Comparison of ENCODE assay signal across 2 cellular contexts in the genomic region with DNA sequence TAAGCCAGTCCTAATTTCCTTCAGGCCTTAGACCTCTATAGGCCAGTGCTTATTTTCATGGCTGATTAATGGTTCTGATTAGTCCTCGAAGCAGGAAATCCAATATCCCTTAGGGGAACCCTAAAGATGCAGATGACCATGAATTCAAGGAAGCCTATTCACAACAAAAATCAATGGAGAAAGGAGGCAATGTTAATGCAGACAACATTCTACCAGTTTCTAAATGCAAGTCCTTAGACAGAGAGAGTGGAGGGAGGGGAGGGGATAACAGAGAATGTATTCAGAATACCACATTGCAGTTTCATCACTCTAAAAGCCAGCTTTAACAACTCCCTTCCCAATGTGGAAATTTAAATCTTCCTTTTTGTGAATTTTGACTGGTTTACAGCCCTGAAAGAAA.
TF ChIP-seq lines count a peak whose summit lies in the region.

No MANE protein-coding gene starts in this region.

TF ChIP-seq in SK-N-SH, 30 proteins besides CTCF, POLR2A, EP300 and RAD21 (continued from another document):
- TF ChIP-seq TEAD4 (IDR thresholded peaks at IDR 0.05; ENCODE audit: borderline replicate concordance, insufficient read depth) (no peak), SIN3A (IDR thresholded peaks at IDR 0.05; ENCODE audit: borderline replicate concordance, low read depth, low read length) (no peak), RFX5 (IDR thresholded peaks at IDR 0.05; ENCODE audit: low read length) (no peak), CHD2 (IDR thresholded peaks at IDR 0.05; ENCODE audit: low read length, partially characterized antibody) (no peak), NRF1 (IDR thresholded peaks at IDR 0.05; ENCODE audit: low read depth, low read length) (no peak), MEF2A (IDR thresholded peaks at IDR 0.05; ENCODE audit: borderline replicate concordance, low read depth) (no peak), TCF12 (IDR thresholded peaks at IDR 0.05) (no peak)
- TF ChIP-seq, protein P1, sequence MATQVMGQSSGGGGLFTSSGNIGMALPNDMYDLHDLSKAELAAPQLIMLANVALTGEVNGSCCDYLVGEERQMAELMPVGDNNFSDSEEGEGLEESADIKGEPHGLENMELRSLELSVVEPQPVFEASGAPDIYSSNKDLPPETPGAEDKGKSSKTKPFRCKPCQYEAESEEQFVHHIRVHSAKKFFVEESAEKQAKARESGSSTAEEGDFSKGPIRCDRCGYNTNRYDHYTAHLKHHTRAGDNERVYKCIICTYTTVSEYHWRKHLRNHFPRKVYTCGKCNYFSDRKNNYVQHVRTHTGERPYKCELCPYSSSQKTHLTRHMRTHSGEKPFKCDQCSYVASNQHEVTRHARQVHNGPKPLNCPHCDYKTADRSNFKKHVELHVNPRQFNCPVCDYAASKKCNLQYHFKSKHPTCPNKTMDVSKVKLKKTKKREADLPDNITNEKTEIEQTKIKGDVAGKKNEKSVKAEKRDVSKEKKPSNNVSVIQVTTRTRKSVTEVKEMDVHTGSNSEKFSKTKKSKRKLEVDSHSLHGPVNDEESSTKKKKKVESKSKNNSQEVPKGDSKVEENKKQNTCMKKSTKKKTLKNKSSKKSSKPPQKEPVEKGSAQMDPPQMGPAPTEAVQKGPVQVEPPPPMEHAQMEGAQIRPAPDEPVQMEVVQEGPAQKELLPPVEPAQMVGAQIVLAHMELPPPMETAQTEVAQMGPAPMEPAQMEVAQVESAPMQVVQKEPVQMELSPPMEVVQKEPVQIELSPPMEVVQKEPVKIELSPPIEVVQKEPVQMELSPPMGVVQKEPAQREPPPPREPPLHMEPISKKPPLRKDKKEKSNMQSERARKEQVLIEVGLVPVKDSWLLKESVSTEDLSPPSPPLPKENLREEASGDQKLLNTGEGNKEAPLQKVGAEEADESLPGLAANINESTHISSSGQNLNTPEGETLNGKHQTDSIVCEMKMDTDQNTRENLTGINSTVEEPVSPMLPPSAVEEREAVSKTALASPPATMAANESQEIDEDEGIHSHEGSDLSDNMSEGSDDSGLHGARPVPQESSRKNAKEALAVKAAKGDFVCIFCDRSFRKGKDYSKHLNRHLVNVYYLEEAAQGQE (IDR thresholded peaks at IDR 0.05; ENCODE audit: low read depth, low read length) = no peak
- TF ChIP-seq, protein P2, sequence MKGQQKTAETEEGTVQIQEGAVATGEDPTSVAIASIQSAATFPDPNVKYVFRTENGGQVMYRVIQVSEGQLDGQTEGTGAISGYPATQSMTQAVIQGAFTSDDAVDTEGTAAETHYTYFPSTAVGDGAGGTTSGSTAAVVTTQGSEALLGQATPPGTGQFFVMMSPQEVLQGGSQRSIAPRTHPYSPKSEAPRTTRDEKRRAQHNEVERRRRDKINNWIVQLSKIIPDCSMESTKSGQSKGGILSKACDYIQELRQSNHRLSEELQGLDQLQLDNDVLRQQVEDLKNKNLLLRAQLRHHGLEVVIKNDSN (IDR thresholded peaks at IDR 0.05; ENCODE audit: borderline replicate concordance, low read depth) = no peak
- TF ChIP-seq, protein P3, sequence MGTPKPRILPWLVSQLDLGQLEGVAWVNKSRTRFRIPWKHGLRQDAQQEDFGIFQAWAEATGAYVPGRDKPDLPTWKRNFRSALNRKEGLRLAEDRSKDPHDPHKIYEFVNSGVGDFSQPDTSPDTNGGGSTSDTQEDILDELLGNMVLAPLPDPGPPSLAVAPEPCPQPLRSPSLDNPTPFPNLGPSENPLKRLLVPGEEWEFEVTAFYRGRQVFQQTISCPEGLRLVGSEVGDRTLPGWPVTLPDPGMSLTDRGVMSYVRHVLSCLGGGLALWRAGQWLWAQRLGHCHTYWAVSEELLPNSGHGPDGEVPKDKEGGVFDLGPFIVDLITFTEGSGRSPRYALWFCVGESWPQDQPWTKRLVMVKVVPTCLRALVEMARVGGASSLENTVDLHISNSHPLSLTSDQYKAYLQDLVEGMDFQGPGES (IDR thresholded peaks at IDR 0.05; ENCODE audit: low read depth, low read length) = no peak

TF ChIP-seq in SK-N-SH treated with all-trans-retinoic acid at 6 μM for 48 hours, 23 proteins besides CTCF, POLR2A, EP300 and RAD21 (continued from another document):
- TF ChIP-seq, protein P4, sequence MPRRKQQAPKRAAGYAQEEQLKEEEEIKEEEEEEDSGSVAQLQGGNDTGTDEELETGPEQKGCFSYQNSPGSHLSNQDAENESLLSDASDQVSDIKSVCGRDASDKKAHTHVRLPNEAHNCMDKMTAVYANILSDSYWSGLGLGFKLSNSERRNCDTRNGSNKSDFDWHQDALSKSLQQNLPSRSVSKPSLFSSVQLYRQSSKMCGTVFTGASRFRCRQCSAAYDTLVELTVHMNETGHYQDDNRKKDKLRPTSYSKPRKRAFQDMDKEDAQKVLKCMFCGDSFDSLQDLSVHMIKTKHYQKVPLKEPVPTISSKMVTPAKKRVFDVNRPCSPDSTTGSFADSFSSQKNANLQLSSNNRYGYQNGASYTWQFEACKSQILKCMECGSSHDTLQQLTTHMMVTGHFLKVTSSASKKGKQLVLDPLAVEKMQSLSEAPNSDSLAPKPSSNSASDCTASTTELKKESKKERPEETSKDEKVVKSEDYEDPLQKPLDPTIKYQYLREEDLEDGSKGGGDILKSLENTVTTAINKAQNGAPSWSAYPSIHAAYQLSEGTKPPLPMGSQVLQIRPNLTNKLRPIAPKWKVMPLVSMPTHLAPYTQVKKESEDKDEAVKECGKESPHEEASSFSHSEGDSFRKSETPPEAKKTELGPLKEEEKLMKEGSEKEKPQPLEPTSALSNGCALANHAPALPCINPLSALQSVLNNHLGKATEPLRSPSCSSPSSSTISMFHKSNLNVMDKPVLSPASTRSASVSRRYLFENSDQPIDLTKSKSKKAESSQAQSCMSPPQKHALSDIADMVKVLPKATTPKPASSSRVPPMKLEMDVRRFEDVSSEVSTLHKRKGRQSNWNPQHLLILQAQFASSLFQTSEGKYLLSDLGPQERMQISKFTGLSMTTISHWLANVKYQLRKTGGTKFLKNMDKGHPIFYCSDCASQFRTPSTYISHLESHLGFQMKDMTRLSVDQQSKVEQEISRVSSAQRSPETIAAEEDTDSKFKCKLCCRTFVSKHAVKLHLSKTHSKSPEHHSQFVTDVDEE (CRISPR knock-in tag; IDR thresholded peaks at IDR 0.05) = no peak
- no peak for TF ChIP-seq ZFP3 (CRISPR knock-in tag; IDR thresholded peaks at IDR 0.05)
- TF ChIP-seq, protein P5, sequence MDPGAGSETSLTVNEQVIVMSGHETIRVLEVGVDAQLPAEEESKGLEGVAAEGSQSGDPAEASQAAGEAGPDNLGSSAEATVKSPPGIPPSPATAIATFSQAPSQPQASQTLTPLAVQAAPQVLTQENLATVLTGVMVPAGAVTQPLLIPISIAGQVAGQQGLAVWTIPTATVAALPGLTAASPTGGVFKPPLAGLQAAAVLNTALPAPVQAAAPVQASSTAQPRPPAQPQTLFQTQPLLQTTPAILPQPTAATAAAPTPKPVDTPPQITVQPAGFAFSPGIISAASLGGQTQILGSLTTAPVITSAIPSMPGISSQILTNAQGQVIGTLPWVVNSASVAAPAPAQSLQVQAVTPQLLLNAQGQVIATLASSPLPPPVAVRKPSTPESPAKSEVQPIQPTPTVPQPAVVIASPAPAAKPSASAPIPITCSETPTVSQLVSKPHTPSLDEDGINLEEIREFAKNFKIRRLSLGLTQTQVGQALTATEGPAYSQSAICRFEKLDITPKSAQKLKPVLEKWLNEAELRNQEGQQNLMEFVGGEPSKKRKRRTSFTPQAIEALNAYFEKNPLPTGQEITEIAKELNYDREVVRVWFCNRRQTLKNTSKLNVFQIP (CRISPR knock-in tag; IDR thresholded peaks at IDR 0.05; ENCODE audit: borderline replicate concordance, low read depth) = no peak
- no peak for TF ChIP-seq ZNF70 (CRISPR knock-in tag; IDR thresholded peaks at IDR 0.05)
- no peak for TF ChIP-seq BACH2 (CRISPR knock-in tag; IDR thresholded peaks at IDR 0.05; ENCODE audit: borderline replicate concordance)
- no peak for TF ChIP-seq ZC3H10 (CRISPR knock-in tag; IDR thresholded peaks at IDR 0.05)
- no peak for TF ChIP-seq TOX (CRISPR knock-in tag; IDR thresholded peaks at IDR 0.05; ENCODE audit: borderline replicate concordance)
- TF ChIP-seq CSDC2 (CRISPR knock-in tag; IDR thresholded peaks at IDR 0.05) = no peak
- no peak for TF ChIP-seq GLIS3 (CRISPR knock-in tag; IDR thresholded peaks at IDR 0.05)
- TF ChIP-seq SNAI2 (CRISPR knock-in tag; IDR thresholded peaks at IDR 0.05) = no peak
